Comparison of ENCODE assay signal across 9 cellular contexts in the genomic region with DNA sequence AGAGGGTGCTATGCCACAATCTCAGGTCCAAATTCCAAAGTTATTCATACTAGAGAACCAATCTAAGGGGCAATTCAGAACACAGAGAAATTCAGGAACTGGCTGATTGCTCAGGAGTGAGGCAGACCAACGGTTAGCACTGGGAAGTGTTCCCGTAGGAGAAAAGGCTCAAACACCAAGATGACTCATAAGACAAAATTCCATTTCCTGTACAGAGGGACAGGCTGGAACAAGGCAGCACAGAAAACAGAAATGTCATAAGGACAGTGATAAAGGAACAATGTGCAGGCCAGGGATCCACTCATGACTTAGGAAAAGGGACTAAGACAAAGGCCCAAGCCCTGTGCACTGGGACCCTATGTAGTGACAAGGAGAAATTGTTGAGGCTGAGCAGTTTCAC. TPM values are rescaled to one million over a fixed set of nuclear protein-coding genes. Genes with fewer than 3 reads are reported as not detected.
DNase-seq lines count a peak whose midpoint lies in the region; ATAC-seq, FAIRE-seq and TF ChIP-seq lines count a peak whose summit lies in the region.
"Had no signal": no experiment of that assay in that cellular context is flagged by ENCODE, and none has a peak within 500 bp of the region (broad histone marks: within the 10 kb centered on the region; RNA-seq: fewer than 3 reads in every experiment).

No MANE protein-coding gene starts in this region.

- ATAC-seq in right cardiac atrium, result peak; percentile 95 to 97

- H3K4me1 ChIP-seq in right cardiac atrium (ENCODE audit: control insufficient read depth, insufficient read depth, low read length) (no peaks in the 10 kb centered on the region), skeletal muscle tissue (ENCODE audit: control insufficient read depth in 3 of 3, insufficient read depth in 3 of 3, low read length in 3 of 3) (peaks cover 0 to 9% (median 0%) of the 10 kb centered on the region in 3 donors)

- H3K9me3 ChIP-seq in right cardiac atrium (ENCODE audit: control insufficient read depth, low read length), result no peaks in the 10 kb centered on the region
- no peaks in the 10 kb centered on the region for H3K9me3 ChIP-seq in skeletal muscle tissue (ENCODE audit: control insufficient read depth in 3 of 3, low read length in 3 of 3)

- H3K4me3 ChIP-seq in right cardiac atrium (ENCODE audit: low read length) (no peak overlapping the region), skeletal muscle tissue (ENCODE audit: low read length in 3 of 3) (no peak overlapping the region)

- H3K27me3 ChIP-seq in right cardiac atrium (ENCODE audit: control insufficient read depth, insufficient read depth) (no peaks in the 10 kb centered on the region), skeletal muscle tissue (ENCODE audit: control insufficient read depth in 3 of 3, insufficient read depth in 3 of 3, low read length in 3 of 3) (no peaks in the 10 kb centered on the region)

- TF ChIP-seq POLR2A in GM12891 (IDR thresholded peaks at IDR 0.05; ENCODE audit: low read depth, low read length), result no peak

- H3K9ac ChIP-seq in skeletal muscle tissue (ENCODE audit: low read depth in 1 of 3, low read length in 3 of 3), result peak overlapping the region in 1 of 3 donors; percentile 35

- 19% methylated on average over 2 of the region's 2 CpGs for WGBS in right cardiac atrium

- DNase-seq in GM03348 (ENCODE audit: low spot score) (peak; percentile 80), amniotic stem cell (lab: John Stamatoyannopoulos, UW) (peak; percentile 58), right cardiac atrium (peak in 1 of 3 donors; percentile 35), GM12891 (ENCODE audit: insufficient read length, low spot score) (no peak), MV-4-11 (lab: John Stamatoyannopoulos, UW) (no peak), NCI-H1694 (lab: John Stamatoyannopoulos, UW) (no peak), NCI-H2107 treated with DMSO at 0.1 percent for 48 hours (lab: John Stamatoyannopoulos, UW; ENCODE audit: unreplicated experiment) (no peak)
- DNase-seq: activated CD4-positive, alpha-beta T cell treated with anti-CD3 and anti-CD28 coated beads, Interleukin-2, amount 50 U/mL, for 4 hours had no signal

- no peak for FAIRE-seq in GM12891 (lab: Jason Lieb, UNC)

- H3K27ac ChIP-seq in right cardiac atrium (ENCODE audit: low read length) (peak overlapping the region; percentile 50), skeletal muscle tissue (ENCODE audit: low read depth, low read length) (peak overlapping the region; percentile 50)

- intact Hi-C loops in right cardiac atrium (cut with DNase I), result no loop called here

- H3K36me3 ChIP-seq in skeletal muscle tissue (ENCODE audit: control insufficient read depth in 3 of 3, insufficient read depth in 3 of 3, low read length in 3 of 3), result no peaks in the 10 kb centered on the region

TF ChIP-seq in GM12891, 5 proteins besides CTCF, POLR2A, EP300 and RAD21:
- no peak for TF ChIP-seq PAX5 (IDR thresholded peaks at IDR 0.05; ENCODE audit: insufficient read depth, low read length, severe bottlenecking)
- TF ChIP-seq POLR2AphosphoS5 (IDR thresholded peaks at IDR 0.05; ENCODE audit: low read depth, low read length), result no peak
- TF ChIP-seq TAF1 (IDR thresholded peaks at IDR 0.05; ENCODE audit: low read depth, low read length), result no peak

RNA-seq across cellular contexts. Expression of gene PDE1A, which starts 54.2 kb away (rescaled TPM):
- total RNA-seq in right cardiac atrium, result 10 to 100 TPM; 13.9 to 16.0 (median 15.1) TPM
- 6.1 TPM for polyA plus RNA-seq in right cardiac atrium
- total RNA-seq in skeletal muscle tissue, result 9.9 TPM
- polyA plus RNA-seq in GM12891 (2012; ENCODE audit: low read depth, missing spikeins), result 0.05 TPM

Comparison
In these comparisons a context has a peak if more than half of its experiments do, and no peak if none do; other contexts are left out.
1. DNase-seq: peak in GM03348 (single experiment) and amniotic stem cell (single experiment); none in GM12891 (single experiment), MV-4-11 (single experiment), NCI-H1694 (single experiment) and NCI-H2107 treated with DMSO at 0.1 percent for 48 hours (single experiment).